Comparison of ENCODE assay signal across 1 cellular context in the genomic region with DNA sequence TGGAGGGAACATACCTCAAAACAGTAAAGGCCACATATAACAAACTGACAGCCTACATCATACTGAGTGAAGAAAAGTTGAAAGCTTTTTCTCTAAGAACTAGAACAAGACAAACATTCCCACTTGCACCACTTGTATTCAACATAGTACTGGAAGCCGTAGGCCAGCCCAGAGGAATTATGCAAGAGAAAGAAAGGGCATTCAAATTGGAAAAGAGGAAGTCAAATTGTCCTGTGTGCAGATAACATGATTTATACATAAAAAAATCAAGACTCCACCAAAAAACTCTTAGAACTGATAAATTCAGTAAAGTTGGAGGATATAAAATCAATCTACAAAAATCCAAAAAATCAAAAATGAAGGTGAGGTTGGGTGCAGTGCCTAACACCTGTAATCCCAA.
TF ChIP-seq lines count a peak whose summit lies in the region.

No MANE protein-coding gene starts in this region.

TF ChIP-seq in K562, 482 proteins besides CTCF, POLR2A, EP300 and RAD21 (continued from another document):
- TF ChIP-seq, protein P1, sequence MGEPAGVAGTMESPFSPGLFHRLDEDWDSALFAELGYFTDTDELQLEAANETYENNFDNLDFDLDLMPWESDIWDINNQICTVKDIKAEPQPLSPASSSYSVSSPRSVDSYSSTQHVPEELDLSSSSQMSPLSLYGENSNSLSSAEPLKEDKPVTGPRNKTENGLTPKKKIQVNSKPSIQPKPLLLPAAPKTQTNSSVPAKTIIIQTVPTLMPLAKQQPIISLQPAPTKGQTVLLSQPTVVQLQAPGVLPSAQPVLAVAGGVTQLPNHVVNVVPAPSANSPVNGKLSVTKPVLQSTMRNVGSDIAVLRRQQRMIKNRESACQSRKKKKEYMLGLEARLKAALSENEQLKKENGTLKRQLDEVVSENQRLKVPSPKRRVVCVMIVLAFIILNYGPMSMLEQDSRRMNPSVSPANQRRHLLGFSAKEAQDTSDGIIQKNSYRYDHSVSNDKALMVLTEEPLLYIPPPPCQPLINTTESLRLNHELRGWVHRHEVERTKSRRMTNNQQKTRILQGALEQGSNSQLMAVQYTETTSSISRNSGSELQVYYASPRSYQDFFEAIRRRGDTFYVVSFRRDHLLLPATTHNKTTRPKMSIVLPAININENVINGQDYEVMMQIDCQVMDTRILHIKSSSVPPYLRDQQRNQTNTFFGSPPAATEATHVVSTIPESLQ (CRISPR knock-in tag; IDR thresholded peaks at IDR 0.05) = no peak
- TF ChIP-seq CEBPB (tag; IDR thresholded peaks at IDR 0.05) (peak; percentile 63), CEBPG (CRISPR knock-in tag; IDR thresholded peaks at IDR 0.05) (peak; percentile 39; the same call in 1 of the 2 replicates), CEBPG (tag; conservative IDR thresholded peaks at IDR 0.05 in 1 of 2, IDR thresholded peaks at IDR 0.05 in 1 of 2) (peak; percentile 77 to 80), ZNF280A (IDR thresholded peaks at IDR 0.05; ENCODE audit: low read depth, partially characterized antibody) (no peak), TFAM (CRISPR knock-in tag; conservative IDR thresholded peaks at IDR 0.05) (no peak), MCM2 (IDR thresholded peaks at IDR 0.05; ENCODE audit: low read depth) (no peak), ZNF311 (CRISPR knock-in tag; IDR thresholded peaks at IDR 0.05) (no peak)
TF ChIP-seq in K562: peak in this region for 7.
